Comparison of ENCODE assay signal across 28 cellular contexts in genomic region chr11:27995082-27995481, GRCh38.
DNase-seq lines count a peak whose midpoint lies in the region; ATAC-seq and TF ChIP-seq lines count a peak whose summit lies in the region.
"Had no signal": no experiment of that assay in that cellular context is flagged by ENCODE, and none has a peak within 500 bp of the region (broad histone marks: within the 10 kb centered on the region; RNA-seq: fewer than 3 reads in every experiment).

No MANE protein-coding gene starts in this region.

- no peak overlapping the region for H3K9ac ChIP-seq in PC-3 (ENCODE audit: low read length)
- H3K9ac ChIP-seq: KMS-11 had no signal

- TF ChIP-seq CTCF in PC-3 (conservative IDR thresholded peaks at IDR 0.05; ENCODE audit: low read depth, low read length) (no peak), epithelial cell of esophagus (IDR thresholded peaks at IDR 0.05; ENCODE audit: insufficient read depth, low read depth, low read length, missing control alignments) (no peak), osteoblast (IDR thresholded peaks at IDR 0.05; ENCODE audit: extremely low read depth, low read depth, low read length) (no peak)

- H3K36me3 ChIP-seq in PC-3 (ENCODE audit: low read depth, low read length): 0 out of 2 replicates have a peak, but pooled peaks cover 6% of the 10 kb centered on the region
- H3K36me3 ChIP-seq in osteoblast (ENCODE audit: insufficient read depth, low read length): no peaks in the 10 kb centered on the region
- H3K36me3 ChIP-seq: gastrocnemius medialis, lower lobe of right lung had no signal

- H3K79me2 ChIP-seq in PC-3 (ENCODE audit: low read length): no peaks in the 10 kb centered on the region
- no peaks in the 10 kb centered on the region for H3K79me2 ChIP-seq in osteoblast (ENCODE audit: insufficient read depth, low read length)

- DNase-seq in ELR (ENCODE audit: low read depth) (peak; percentile 77), PC-3 (peak; percentile 28), epithelial cell of esophagus (ENCODE audit: low read depth) (peak; percentile 90), osteoblast (ENCODE audit: insufficient read length, low spot score, missing footprints) (peak; percentile 21), medulla oblongata (ENCODE audit: extremely low spot score) (no peak), NCI-H510A treated with DMSO at 0.1 percent for 48 hours (lab: John Stamatoyannopoulos, UW) (no peak), iPS-NIHi11 (ENCODE audit: low spot score) (no peak)
- DNase-seq in activated T-cell treated with anti-CD3 and anti-CD28 coated beads, Interleukin-2, amount 50 U/mL, for 48 hours: no peak
- DNase-seq: activated CD8-positive, alpha-beta T cell treated with anti-CD3 and anti-CD28 coated beads, Interleukin-2, amount 10 ng/mL, durations not matched to agents 7 days and 5 days; aorta; Caco-2; cortex of kidney; DMS79; effector memory CD4-positive, alpha-beta T cell; erythroblast; gastrocnemius medialis; lower lobe of right lung; mucosa of descending colon; natural killer cell; NCI-H1417 treated with DMSO at 0.1 percent for 48 hours; NCI-H2029 treated with DMSO at 0.1 percent for 48 hours; NCI-H345; SHP77 treated with DMSO at 0.1 percent for 48 hours; stimulated activated CD4-positive, alpha-beta T cell treated with anti-CD3 and anti-CD28 coated beads, Interleukin-15, amount 100 ng/mL, for 24 hours had no signal

- H3K4me3 ChIP-seq in PC-3 (ENCODE audit: low read length) (no peak overlapping the region), epithelial cell of esophagus (ENCODE audit: low read length) (no peak overlapping the region), osteoblast (ENCODE audit: insufficient read depth, low read length) (no peak overlapping the region)
- H3K4me3 ChIP-seq: gastrocnemius medialis, GM23338, lower lobe of right lung, mucosa of descending colon had no signal

- CTCF ChIA-PET in PC-3 (lab: Charles Lee): no interaction called here

- no peak overlapping the region for H2AFZ ChIP-seq in PC-3 (ENCODE audit: low read length)
- H2AFZ ChIP-seq in osteoblast (ENCODE audit: low read length): no peak overlapping the region
- H2AFZ ChIP-seq: GM23338 had no signal

- H3K9me3 ChIP-seq in PC-3 (ENCODE audit: low read length): peaks cover 14% of the 10 kb centered on the region
- H3K9me3 ChIP-seq in osteoblast (ENCODE audit: low read depth, low read length): no peaks in the 10 kb centered on the region
- H3K9me3 ChIP-seq: Caco-2 had no signal

- intact Hi-C loops in PC-3 (cut with micrococcal nuclease): no loop called here

- ATAC-seq in PC-3: no peak
- ATAC-seq: activated CD8-positive, alpha-beta T cell treated with anti-CD3 and anti-CD28 coated beads, Interleukin-2, amount 10 ng/mL, durations not matched to agents 7 days and 5 days; gastrocnemius medialis; GM23338; lower lobe of right lung; mucosa of descending colon; natural killer cell; Panc1; stimulated activated memory B cell treated with anti-CD40 and anti-IgM and Interleukin-4, amounts not matched to agents 10 μg/mL and 1 μg/mL and 100 μg/mL, for 72 hours had no signal

- BruUV-seq in PC-3 (replicated peaks; lab: Mats Ljungman, UMichigan): no TSS peak

- no peak overlapping the region for H3K27ac ChIP-seq in PC-3 (ENCODE audit: low read length)
- no peak overlapping the region for H3K27ac ChIP-seq in osteoblast (ENCODE audit: low read depth, low read length)
- H3K27ac ChIP-seq: gastrocnemius medialis, KMS-11, lower lobe of right lung had no signal

- H4K20me1 ChIP-seq in PC-3 (ENCODE audit: low read length): no peaks in the 10 kb centered on the region
- no peaks in the 10 kb centered on the region for H4K20me1 ChIP-seq in osteoblast (ENCODE audit: insufficient read depth, low read length)

- H3F3A ChIP-seq in PC-3 (ENCODE audit: low read length, unreplicated experiment): no peaks in the 10 kb centered on the region

- POLR2A ChIA-PET in PC-3 (lab: Charles Lee; ENCODE audit: unreplicated experiment): no interaction called here

- no peaks in the 10 kb centered on the region for H3K9me2 ChIP-seq in PC-3 (replicated peaks; ENCODE audit: low read length)

- H3K27me3 ChIP-seq in PC-3 (ENCODE audit: low read length) (no peaks in the 10 kb centered on the region), osteoblast (ENCODE audit: insufficient read depth, low read length) (no peaks in the 10 kb centered on the region)
- H3K27me3 ChIP-seq: gastrocnemius medialis had no signal

- peaks cover 6% of the 10 kb centered on the region for H3K4me1 ChIP-seq in PC-3 (ENCODE audit: insufficient read depth, low read length)
- H3K4me1 ChIP-seq in osteoblast (ENCODE audit: insufficient read depth, low read length): peaks cover 17% of the 10 kb centered on the region
- H3K4me1 ChIP-seq: Caco-2, gastrocnemius medialis, lower lobe of right lung had no signal

- H3K4me2 ChIP-seq in PC-3 (ENCODE audit: low read length) (no peak overlapping the region), osteoblast (ENCODE audit: insufficient read depth, low read length) (no peak overlapping the region)
- H3K4me2 ChIP-seq: GM23338, KMS-11 had no signal

Comparison
In these comparisons a context has a peak if more than half of its experiments do, and no peak if none do; other contexts are left out.
1. DNase-seq: peak in ELR (single experiment), PC-3 (single experiment), epithelial cell of esophagus (single experiment) and osteoblast (single experiment); none in medulla oblongata (single experiment), NCI-H510A treated with DMSO at 0.1 percent for 48 hours (single experiment), activated T-cell treated with anti-CD3 and anti-CD28 coated beads, Interleukin-2, amount 50 U/mL, for 48 hours (0 of 2) and iPS-NIHi11 (single experiment).